8 cellular contexts compared by ENCODE assay signal in genomic region chr5:179732412-179732917, GRCh38. TPM values are rescaled to one million over a fixed set of nuclear protein-coding genes. Genes with fewer than 3 reads are reported as not detected.
DNase-seq lines count a peak whose midpoint lies in the region; ATAC-seq and TF ChIP-seq lines count a peak whose summit lies in the region.

MAML1 (plus strand) TSS chr5:179732822; CDS start chr5:179733113, 291 bp downstream.

- H3K4me1 Mint-ChIP-seq in T-helper 2 cell treated with Interferon-gamma antibody and Interleukin-4, amounts not matched to agents 5 μg/mL and 100 μg/mL, for 36 hours (ENCODE audit: low read depth) = peaks cover 27% of the 10 kb centered on the region

- peaks cover 31 to 33% of the 10 kb centered on the region in 2 donors for H3K36me3 ChIP-seq in ascending aorta
- peaks cover 37% of the 10 kb centered on the region for H3K36me3 ChIP-seq in right atrium auricular region
- no peaks in the 10 kb centered on the region for H3K36me3 ChIP-seq in uterus

- no peaks in the 10 kb centered on the region for H3K27me3 Mint-ChIP-seq in T-helper 2 cell treated with Interferon-gamma antibody and Interleukin-4, amounts not matched to agents 5 μg/mL and 100 μg/mL, for 36 hours (ENCODE audit: low read depth)

- H3K27ac ChIP-seq in ascending aorta (peak within 1 kb of the TSS; percentile 88 to 91), right atrium auricular region (peak within 1 kb of the TSS; percentile 89 to 92), uterus (peak within 1 kb of the TSS; percentile 97)

- H3K27me3 ChIP-seq in ascending aorta (no peaks in the 10 kb centered on the region), right atrium auricular region (no peaks in the 10 kb centered on the region), uterus (no peaks in the 10 kb centered on the region)

- peak within 1 kb of the TSS; percentile 90 for H3K27ac Mint-ChIP-seq in T-helper 2 cell treated with Interferon-gamma antibody and Interleukin-4, amounts not matched to agents 5 μg/mL and 100 μg/mL, for 36 hours

- H3K4me1 ChIP-seq in ascending aorta = peaks cover 10 to 33% of the 10 kb centered on the region in 2 donors
- H3K4me1 ChIP-seq in right atrium auricular region = peaks cover 0 to 43% of the 10 kb centered on the region in 2 donors
- peaks cover 8 to 25% of the 10 kb centered on the region in 2 donors for H3K4me1 ChIP-seq in uterus

- ATAC-seq in GM18502 (IDR thresholded peaks at IDR 0.05; ENCODE audit: poor library complexity, unreplicated experiment) (peak; percentile 95), HG02970 (IDR thresholded peaks at IDR 0.05; ENCODE audit: low FRiP score, unreplicated experiment) (peak; percentile 97)

- peak within 1 kb of the TSS; percentile 97 for H3K4me3 Mint-ChIP-seq in T-helper 2 cell treated with Interferon-gamma antibody and Interleukin-4, amounts not matched to agents 5 μg/mL and 100 μg/mL, for 36 hours

- peak; percentile 76 to 91 for TF ChIP-seq POLR2A in uterus (IDR thresholded peaks at IDR 0.05)

- peaks cover 57% of the 10 kb centered on the region for H3K36me3 Mint-ChIP-seq in T-helper 2 cell treated with Interferon-gamma antibody and Interleukin-4, amounts not matched to agents 5 μg/mL and 100 μg/mL, for 36 hours (ENCODE audit: low read depth)

- intact Hi-C loops in ascending aorta (cut with DNase I) = loop anchor here (1.0 to 5.0 kb wide), 6 partner anchors 31 to 1500 kb away; partner anchors contain the start of genes CANX, HNRNPH1, PHYKPL and RUFY1
- intact Hi-C loops in uterus (cut with DNase I; ENCODE audit: low total_unique reads) = no loop called here

- H3K9me3 ChIP-seq in ascending aorta (no peaks in the 10 kb centered on the region), right atrium auricular region (no peaks in the 10 kb centered on the region), uterus (no peaks in the 10 kb centered on the region)

- DNase-seq in NCI-H1930 (lab: John Stamatoyannopoulos, UW) (peak; percentile 96 to 98), ascending aorta (ENCODE audit: low spot score in 2 of 2) (peak; percentile 99 to 100), right atrium auricular region (ENCODE audit: low spot score) (peak; percentile 100), pulmonary artery endothelial cell (ENCODE audit: low read depth, low spot score) (peak; percentile 99), uterus (peak; percentile 100)
- peak; percentile 100 for DNase-seq in T-helper 2 cell treated with Interferon-gamma antibody and Interleukin-4, amounts not matched to agents 5 μg/mL and 100 μg/mL, for 36 hours (ENCODE audit: low spot score)

- H3K4me3 ChIP-seq in ascending aorta = peak within 1 kb of the TSS; percentile 92 to 93
- peak within 1 kb of the TSS; percentile 85 to 90 for H3K4me3 ChIP-seq in right atrium auricular region
- peak within 1 kb of the TSS; percentile 61 to 96 for H3K4me3 ChIP-seq in uterus

- TF ChIP-seq CTCF in ascending aorta (IDR thresholded peaks at IDR 0.05) (no peak), right atrium auricular region (IDR thresholded peaks at IDR 0.05) (no peak), uterus (IDR thresholded peaks at IDR 0.05) (peak in 1 of 4 experiments; percentile 24)

- no peaks in the 10 kb centered on the region for H3K9me3 Mint-ChIP-seq in T-helper 2 cell treated with Interferon-gamma antibody and Interleukin-4, amounts not matched to agents 5 μg/mL and 100 μg/mL, for 36 hours

RNA-seq across cellular contexts. Expression of gene MAML1, which starts in this region (rescaled TPM):
- total RNA-seq in ascending aorta (42.6 TPM), right atrium auricular region (10 to 100 TPM; 10.8 to 16.6 TPM), pulmonary artery endothelial cell (7.3 and 8.0 TPM in 2 replicates), uterus (10 to 100 TPM; 19.7 to 44.1 (median 21.4) TPM)

Comparison
In these comparisons a context has a peak if more than half of its experiments do, and no peak if none do; other contexts are left out.
1. Peak in every context shown above with its lines: DNase-seq, ATAC-seq, H3K4me3 ChIP-seq and H3K27ac ChIP-seq.